1 cellular context compared by ENCODE assay signal in the genomic region with DNA sequence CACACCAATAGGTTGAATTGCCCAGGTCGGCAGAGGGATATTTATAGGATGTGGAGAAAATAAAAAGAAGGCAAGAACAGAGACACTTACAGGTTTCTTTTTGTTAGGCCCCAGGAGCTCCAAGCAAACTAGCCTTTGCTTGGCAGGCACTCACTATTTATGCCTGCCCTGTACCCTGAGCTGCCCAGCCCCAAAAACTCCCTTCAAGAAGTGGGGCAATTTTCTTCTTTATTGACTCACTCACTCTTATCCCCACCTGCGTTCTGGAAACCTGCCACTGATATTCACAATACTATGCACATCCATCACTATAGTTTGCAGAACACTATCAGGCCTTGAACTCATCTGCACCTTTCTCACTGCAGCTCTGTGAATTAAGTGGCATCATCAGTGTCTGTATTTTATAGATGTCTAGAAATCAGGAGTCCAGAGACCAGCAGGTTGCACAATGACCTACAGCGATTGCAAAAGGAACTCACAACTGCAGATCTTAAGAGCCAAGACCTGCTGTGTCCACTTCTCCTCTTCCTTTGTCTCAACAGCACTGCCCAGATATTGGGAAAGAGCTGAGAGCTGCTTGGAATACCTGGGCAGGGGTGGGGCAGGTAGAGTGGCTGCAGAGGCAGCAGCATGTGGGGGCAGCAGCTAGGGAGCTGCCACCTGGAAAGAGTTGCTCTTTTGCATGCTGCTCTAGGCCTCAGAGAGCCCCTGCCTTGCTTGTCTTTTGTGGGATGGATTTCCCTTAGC.
A peak's percentile ranks its signal among the peaks of the same experiment; 100 is the strongest.
TF ChIP-seq lines count a peak whose summit lies in the region.

A gene (minus strand): TSS at position 130 of the 747 bp plus-strand sequence. CDS start 2,446 bp downstream, outside the sequence.

TF ChIP-seq in H1, 55 proteins besides CTCF, POLR2A, EP300 and RAD21:
- TF ChIP-seq CEBPB (IDR thresholded peaks at IDR 0.05; ENCODE audit: low read depth, low read length), result peak; percentile 72
- TF ChIP-seq, protein P1, sequence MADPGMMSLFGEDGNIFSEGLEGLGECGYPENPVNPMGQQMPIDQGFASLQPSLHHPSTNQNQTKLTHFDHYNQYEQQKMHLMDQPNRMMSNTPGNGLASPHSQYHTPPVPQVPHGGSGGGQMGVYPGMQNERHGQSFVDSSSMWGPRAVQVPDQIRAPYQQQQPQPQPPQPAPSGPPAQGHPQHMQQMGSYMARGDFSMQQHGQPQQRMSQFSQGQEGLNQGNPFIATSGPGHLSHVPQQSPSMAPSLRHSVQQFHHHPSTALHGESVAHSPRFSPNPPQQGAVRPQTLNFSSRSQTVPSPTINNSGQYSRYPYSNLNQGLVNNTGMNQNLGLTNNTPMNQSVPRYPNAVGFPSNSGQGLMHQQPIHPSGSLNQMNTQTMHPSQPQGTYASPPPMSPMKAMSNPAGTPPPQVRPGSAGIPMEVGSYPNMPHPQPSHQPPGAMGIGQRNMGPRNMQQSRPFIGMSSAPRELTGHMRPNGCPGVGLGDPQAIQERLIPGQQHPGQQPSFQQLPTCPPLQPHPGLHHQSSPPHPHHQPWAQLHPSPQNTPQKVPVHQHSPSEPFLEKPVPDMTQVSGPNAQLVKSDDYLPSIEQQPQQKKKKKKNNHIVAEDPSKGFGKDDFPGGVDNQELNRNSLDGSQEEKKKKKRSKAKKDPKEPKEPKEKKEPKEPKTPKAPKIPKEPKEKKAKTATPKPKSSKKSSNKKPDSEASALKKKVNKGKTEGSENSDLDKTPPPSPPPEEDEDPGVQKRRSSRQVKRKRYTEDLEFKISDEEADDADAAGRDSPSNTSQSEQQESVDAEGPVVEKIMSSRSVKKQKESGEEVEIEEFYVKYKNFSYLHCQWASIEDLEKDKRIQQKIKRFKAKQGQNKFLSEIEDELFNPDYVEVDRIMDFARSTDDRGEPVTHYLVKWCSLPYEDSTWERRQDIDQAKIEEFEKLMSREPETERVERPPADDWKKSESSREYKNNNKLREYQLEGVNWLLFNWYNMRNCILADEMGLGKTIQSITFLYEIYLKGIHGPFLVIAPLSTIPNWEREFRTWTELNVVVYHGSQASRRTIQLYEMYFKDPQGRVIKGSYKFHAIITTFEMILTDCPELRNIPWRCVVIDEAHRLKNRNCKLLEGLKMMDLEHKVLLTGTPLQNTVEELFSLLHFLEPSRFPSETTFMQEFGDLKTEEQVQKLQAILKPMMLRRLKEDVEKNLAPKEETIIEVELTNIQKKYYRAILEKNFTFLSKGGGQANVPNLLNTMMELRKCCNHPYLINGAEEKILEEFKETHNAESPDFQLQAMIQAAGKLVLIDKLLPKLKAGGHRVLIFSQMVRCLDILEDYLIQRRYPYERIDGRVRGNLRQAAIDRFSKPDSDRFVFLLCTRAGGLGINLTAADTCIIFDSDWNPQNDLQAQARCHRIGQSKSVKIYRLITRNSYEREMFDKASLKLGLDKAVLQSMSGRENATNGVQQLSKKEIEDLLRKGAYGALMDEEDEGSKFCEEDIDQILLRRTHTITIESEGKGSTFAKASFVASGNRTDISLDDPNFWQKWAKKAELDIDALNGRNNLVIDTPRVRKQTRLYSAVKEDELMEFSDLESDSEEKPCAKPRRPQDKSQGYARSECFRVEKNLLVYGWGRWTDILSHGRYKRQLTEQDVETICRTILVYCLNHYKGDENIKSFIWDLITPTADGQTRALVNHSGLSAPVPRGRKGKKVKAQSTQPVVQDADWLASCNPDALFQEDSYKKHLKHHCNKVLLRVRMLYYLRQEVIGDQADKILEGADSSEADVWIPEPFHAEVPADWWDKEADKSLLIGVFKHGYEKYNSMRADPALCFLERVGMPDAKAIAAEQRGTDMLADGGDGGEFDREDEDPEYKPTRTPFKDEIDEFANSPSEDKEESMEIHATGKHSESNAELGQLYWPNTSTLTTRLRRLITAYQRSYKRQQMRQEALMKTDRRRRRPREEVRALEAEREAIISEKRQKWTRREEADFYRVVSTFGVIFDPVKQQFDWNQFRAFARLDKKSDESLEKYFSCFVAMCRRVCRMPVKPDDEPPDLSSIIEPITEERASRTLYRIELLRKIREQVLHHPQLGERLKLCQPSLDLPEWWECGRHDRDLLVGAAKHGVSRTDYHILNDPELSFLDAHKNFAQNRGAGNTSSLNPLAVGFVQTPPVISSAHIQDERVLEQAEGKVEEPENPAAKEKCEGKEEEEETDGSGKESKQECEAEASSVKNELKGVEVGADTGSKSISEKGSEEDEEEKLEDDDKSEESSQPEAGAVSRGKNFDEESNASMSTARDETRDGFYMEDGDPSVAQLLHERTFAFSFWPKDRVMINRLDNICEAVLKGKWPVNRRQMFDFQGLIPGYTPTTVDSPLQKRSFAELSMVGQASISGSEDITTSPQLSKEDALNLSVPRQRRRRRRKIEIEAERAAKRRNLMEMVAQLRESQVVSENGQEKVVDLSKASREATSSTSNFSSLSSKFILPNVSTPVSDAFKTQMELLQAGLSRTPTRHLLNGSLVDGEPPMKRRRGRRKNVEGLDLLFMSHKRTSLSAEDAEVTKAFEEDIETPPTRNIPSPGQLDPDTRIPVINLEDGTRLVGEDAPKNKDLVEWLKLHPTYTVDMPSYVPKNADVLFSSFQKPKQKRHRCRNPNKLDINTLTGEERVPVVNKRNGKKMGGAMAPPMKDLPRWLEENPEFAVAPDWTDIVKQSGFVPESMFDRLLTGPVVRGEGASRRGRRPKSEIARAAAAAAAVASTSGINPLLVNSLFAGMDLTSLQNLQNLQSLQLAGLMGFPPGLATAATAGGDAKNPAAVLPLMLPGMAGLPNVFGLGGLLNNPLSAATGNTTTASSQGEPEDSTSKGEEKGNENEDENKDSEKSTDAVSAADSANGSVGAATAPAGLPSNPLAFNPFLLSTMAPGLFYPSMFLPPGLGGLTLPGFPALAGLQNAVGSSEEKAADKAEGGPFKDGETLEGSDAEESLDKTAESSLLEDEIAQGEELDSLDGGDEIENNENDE (IDR thresholded peaks at IDR 0.05; ENCODE audit: insufficient replicate concordance, low read length), result no peak
- TF ChIP-seq, protein P2, sequence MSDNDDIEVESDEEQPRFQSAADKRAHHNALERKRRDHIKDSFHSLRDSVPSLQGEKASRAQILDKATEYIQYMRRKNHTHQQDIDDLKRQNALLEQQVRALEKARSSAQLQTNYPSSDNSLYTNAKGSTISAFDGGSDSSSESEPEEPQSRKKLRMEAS (IDR thresholded peaks at IDR 0.05), result peak; percentile 27; the same call in 1 of the 2 replicates
